ENCODE assay signal across 8 cellular contexts in the genomic region with DNA sequence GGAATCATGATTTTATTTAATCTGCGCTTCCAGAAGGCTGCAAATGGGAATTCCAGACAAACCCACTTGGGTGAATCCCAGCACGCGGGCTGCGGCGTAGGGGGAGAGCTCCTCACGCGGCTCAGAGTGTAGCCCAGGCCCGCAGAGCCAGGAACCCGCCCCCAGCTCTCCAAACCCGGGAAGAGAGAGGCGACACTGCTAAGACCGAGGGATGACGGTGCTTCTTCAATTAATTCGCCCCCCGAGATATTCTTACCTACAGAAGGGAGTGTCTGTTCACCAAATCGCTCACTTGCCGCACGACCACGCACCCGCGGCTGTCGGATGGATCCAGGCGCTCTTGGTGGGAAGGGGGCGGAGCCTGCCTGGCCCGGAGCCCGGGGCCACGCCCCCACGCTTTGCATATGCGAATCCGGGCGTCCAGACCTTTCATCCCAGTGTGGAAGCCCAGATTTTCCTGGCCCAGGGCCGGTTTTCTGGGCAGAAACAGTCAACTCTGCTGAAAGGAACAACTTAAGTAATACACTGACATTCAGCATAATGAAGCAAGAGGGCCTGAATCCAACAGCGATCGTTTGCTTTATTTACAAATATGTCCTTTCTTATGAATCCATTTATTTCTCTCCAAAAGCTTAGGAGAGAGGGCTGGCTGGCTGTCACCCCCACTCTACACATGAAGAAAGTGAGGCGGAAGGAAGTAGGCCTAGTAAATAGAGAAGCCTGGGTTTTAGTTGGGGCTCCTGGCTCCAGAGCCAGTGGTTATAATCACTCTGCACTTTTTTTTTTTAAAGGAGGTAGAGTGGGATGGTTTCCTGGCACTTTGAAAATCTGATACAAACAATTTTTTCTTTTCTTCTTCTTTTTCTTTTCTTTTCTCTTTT. TPM values are rescaled to one million over a fixed set of nuclear protein-coding genes. Genes with fewer than 3 reads are reported as not detected.
DNase-seq lines count a peak whose midpoint lies in the region; ATAC-seq and TF ChIP-seq lines count a peak whose summit lies in the region.

A gene (minus strand): TSS at position 342 of the 881 bp plus-strand sequence. CDS start 15,710 bp downstream, outside the sequence.

- H3K36me3 ChIP-seq in mucosa of rectum (ENCODE audit: control insufficient read depth in 2 of 2, insufficient read depth in 2 of 2, low read length in 2 of 2), result no peaks in the 10 kb centered on the region

- POLR2A ChIA-PET in activated CD4-positive, alpha-beta memory T cell treated with anti-CD3 and anti-CD28 coated beads for 36 hours (lab: Charles Lee), result no interaction called here
- POLR2A ChIA-PET in activated CD4-positive, alpha-beta memory T cell treated with anti-CD3 and anti-CD28 coated beads, Interleukin-2, amount 10 ng/mL, durations not matched to agents 7 days and 5 days (lab: Charles Lee), result no interaction called here

- H3K9me3 Mint-ChIP-seq in activated CD4-positive, alpha-beta memory T cell treated with anti-CD3 and anti-CD28 coated beads for 36 hours, result no peaks in the 10 kb centered on the region
- no peaks in the 10 kb centered on the region for H3K9me3 Mint-ChIP-seq in activated CD4-positive, alpha-beta memory T cell treated with anti-CD3 and anti-CD28 coated beads, Interleukin-2, amount 10 ng/mL, durations not matched to agents 7 days and 5 days
- no peaks in the 10 kb centered on the region for H3K9me3 Mint-ChIP-seq in type B pancreatic cell

- H3K36me3 Mint-ChIP-seq in activated CD4-positive, alpha-beta memory T cell treated with anti-CD3 and anti-CD28 coated beads for 36 hours, result no peaks in the 10 kb centered on the region
- H3K36me3 Mint-ChIP-seq in activated CD4-positive, alpha-beta memory T cell treated with anti-CD3 and anti-CD28 coated beads, Interleukin-2, amount 10 ng/mL, durations not matched to agents 7 days and 5 days (ENCODE audit: low read depth), result no peaks in the 10 kb centered on the region
- H3K36me3 Mint-ChIP-seq in type B pancreatic cell, result no peaks in the 10 kb centered on the region

- TF ChIP-seq CTCF in fibroblast of the aortic adventitia (IDR thresholded peaks at IDR 0.05; ENCODE audit: insufficient read depth, low read length), result no peak
- TF ChIP-seq CTCF in type B pancreatic cell (conservative IDR thresholded peaks at IDR 0.05), result no peak

- peak within 1 kb of the TSS; percentile 64 for H3K4me3 ChIP-seq in fibroblast of the aortic adventitia (ENCODE audit: low read depth, low read length)
- peak within 1 kb of the TSS; percentile 69 to 85 for H3K4me3 ChIP-seq in mucosa of rectum (ENCODE audit: low read length in 2 of 2)

- peak; percentile 16 for DNase-seq in activated CD4-positive, alpha-beta memory T cell treated with anti-CD3 and anti-CD28 coated beads for 36 hours
- no peak for DNase-seq in activated CD4-positive, alpha-beta memory T cell treated with anti-CD3 and anti-CD28 coated beads, Interleukin-2, amount 10 ng/mL, durations not matched to agents 7 days and 5 days
- DNase-seq in SK-N-DZ (ENCODE audit: low spot score) (peak; percentile 65), fibroblast of the aortic adventitia (ENCODE audit: low read depth) (peak; percentile 89), type B pancreatic cell (ENCODE audit: extremely low spot score, unreplicated experiment) (peak; percentile 77)

- no peaks in the 10 kb centered on the region for H3K27me3 ChIP-seq in mucosa of rectum (ENCODE audit: control insufficient read depth in 2 of 2, insufficient read depth in 2 of 2, low read length in 2 of 2)

- H3K4me3 Mint-ChIP-seq in activated CD4-positive, alpha-beta memory T cell treated with anti-CD3 and anti-CD28 coated beads for 36 hours, result no peak within 1 kb of the TSS
- no peak within 1 kb of the TSS for H3K4me3 Mint-ChIP-seq in activated CD4-positive, alpha-beta memory T cell treated with anti-CD3 and anti-CD28 coated beads, Interleukin-2, amount 10 ng/mL, durations not matched to agents 7 days and 5 days
- peak within 1 kb of the TSS; percentile 87 for H3K4me3 Mint-ChIP-seq in type B pancreatic cell

- no peaks in the 10 kb centered on the region for H3K9me3 ChIP-seq in mucosa of rectum (ENCODE audit: control insufficient read depth in 2 of 2, low read length in 2 of 2)

- CTCF ChIA-PET in activated CD4-positive, alpha-beta memory T cell treated with anti-CD3 and anti-CD28 coated beads for 36 hours (lab: Charles Lee), result no interaction called here
- CTCF ChIA-PET in activated CD4-positive, alpha-beta memory T cell treated with anti-CD3 and anti-CD28 coated beads, Interleukin-2, amount 10 ng/mL, durations not matched to agents 7 days and 5 days (lab: Charles Lee), result no interaction called here

- H3K27ac Mint-ChIP-seq in activated CD4-positive, alpha-beta memory T cell treated with anti-CD3 and anti-CD28 coated beads for 36 hours, result no peak within 1 kb of the TSS
- no peak within 1 kb of the TSS for H3K27ac Mint-ChIP-seq in activated CD4-positive, alpha-beta memory T cell treated with anti-CD3 and anti-CD28 coated beads, Interleukin-2, amount 10 ng/mL, durations not matched to agents 7 days and 5 days
- H3K27ac Mint-ChIP-seq in type B pancreatic cell, result peak within 1 kb of the TSS; percentile 29

- intact Hi-C loops in activated CD4-positive, alpha-beta memory T cell treated with anti-CD3 and anti-CD28 coated beads for 36 hours (cut with micrococcal nuclease), result no loop called here

- H3K4me1 Mint-ChIP-seq in activated CD4-positive, alpha-beta memory T cell treated with anti-CD3 and anti-CD28 coated beads for 36 hours (ENCODE audit: low read depth), result no peaks in the 10 kb centered on the region
- no peaks in the 10 kb centered on the region for H3K4me1 Mint-ChIP-seq in activated CD4-positive, alpha-beta memory T cell treated with anti-CD3 and anti-CD28 coated beads, Interleukin-2, amount 10 ng/mL, durations not matched to agents 7 days and 5 days
- peaks cover 3% of the 10 kb centered on the region for H3K4me1 Mint-ChIP-seq in type B pancreatic cell (ENCODE audit: unreplicated experiment)

- H3K4me1 ChIP-seq in mucosa of rectum (ENCODE audit: control insufficient read depth in 2 of 2, insufficient read depth in 2 of 2, low read length in 2 of 2), result peaks cover 0 to 5% of the 10 kb centered on the region in 2 donors

- peak within 1 kb of the TSS; percentile 45 to 56 for H3K27ac ChIP-seq in mucosa of rectum (ENCODE audit: low read depth in 2 of 2, low read length in 2 of 2)

- peaks cover 13% of the 10 kb centered on the region for H3K27me3 Mint-ChIP-seq in activated CD4-positive, alpha-beta memory T cell treated with anti-CD3 and anti-CD28 coated beads for 36 hours
- peaks cover 11% of the 10 kb centered on the region for H3K27me3 Mint-ChIP-seq in activated CD4-positive, alpha-beta memory T cell treated with anti-CD3 and anti-CD28 coated beads, Interleukin-2, amount 10 ng/mL, durations not matched to agents 7 days and 5 days
- H3K27me3 Mint-ChIP-seq in type B pancreatic cell, result peaks cover 16% of the 10 kb centered on the region

- no peak for ATAC-seq in HG02798 (IDR thresholded peaks at IDR 0.05; ENCODE audit: poor library complexity, unreplicated experiment)
- no peak for ATAC-seq in GM21390 (IDR thresholded peaks at IDR 0.05; ENCODE audit: unreplicated experiment)

- H3K9ac ChIP-seq in mucosa of rectum (ENCODE audit: low read depth in 1 of 2, low read length in 2 of 2), result peak within 1 kb of the TSS; percentile 44 to 51

RNA-seq across cellular contexts. Expression of the gene that starts here (rescaled TPM):
- total RNA-seq in activated CD4-positive, alpha-beta memory T cell treated with anti-CD3 and anti-CD28 coated beads for 36 hours, result not detected
- not detected for total RNA-seq in activated CD4-positive, alpha-beta memory T cell treated with anti-CD3 and anti-CD28 coated beads, Interleukin-2, amount 10 ng/mL, durations not matched to agents 7 days and 5 days
- 0.61 and 1.9 TPM in 2 replicates for polyA plus RNA-seq in SK-N-DZ (2014; cell fraction: cytosol; rRNA removed)
- polyA plus RNA-seq in SK-N-DZ (2014; cell fraction: nucleus; rRNA removed), result 1.4 and 1.6 TPM in 2 replicates
- 0.18 and 1.6 TPM in 2 replicates for total RNA-seq in fibroblast of the aortic adventitia (ENCODE audit: low replicate concordance)
- 6.4 and 20.5 TPM in 2 replicates for total RNA-seq in type B pancreatic cell (ENCODE audit: low replicate concordance)

Comparison
In these comparisons a context has a peak if more than half of its experiments do, and no peak if none do; other contexts are left out.
1. Peak in DNase-seq in activated CD4-positive, alpha-beta memory T cell treated with anti-CD3 and anti-CD28 coated beads for 36 hours; RNA of the gene not detected or under 1 TPM.